24 cellular contexts compared by ENCODE assay signal in genomic region chr17:75030161-75030560, GRCh38. TPM values are rescaled to one million over a fixed set of nuclear protein-coding genes. Genes with fewer than 3 reads are reported as not detected.
"Had no signal": no experiment of that assay in that cellular context is flagged by ENCODE, and none has a peak within 500 bp of the region (broad histone marks: within the 10 kb centered on the region; RNA-seq: fewer than 3 reads in every experiment).

No MANE protein-coding gene starts in this region.

- H3K4me3 ChIP-seq: breast epithelium, SJSA1 had no signal

- H3K9me3 Mint-ChIP-seq: activated CD4-positive, alpha-beta T cell treated with anti-CD3 and anti-CD28 coated beads, Interleukin-2, amount 10 ng/mL, durations not matched to agents 24 days and 14 days; activated naive CD4-positive, alpha-beta T cell treated with anti-CD3 and anti-CD28 coated beads, Interleukin-2, amount 50 U/mL, for 24 hours; activated T-helper 1 cell treated with anti-CD3 and anti-CD28 coated beads, Interleukin-12 subunit alpha, Interleukin-12 subunit beta, Interleukin-2, Interleukin-4 antibody, amounts not matched to agents 30 ng/mL and 10 ng/mL and 1 ng/mL, durations not matched to agents 14 hours and 24 hours and 36 hours had no signal

- H3K4me3 Mint-ChIP-seq: activated B cell treated with CpG ODN at 0.5 μM for 24 hours; activated CD4-positive, alpha-beta T cell treated with anti-CD3 and anti-CD28 coated beads, Interleukin-2, amount 10 ng/mL, durations not matched to agents 24 days and 14 days; activated CD8-positive, alpha-beta memory T cell treated with anti-CD3 and anti-CD28 coated beads, Interleukin-2, amount 10 ng/mL, durations not matched to agents 7 days and 5 days; activated naive CD4-positive, alpha-beta T cell treated with anti-CD3 and anti-CD28 coated beads, Interleukin-2, amount 50 U/mL, for 24 hours; activated T-cell treated with anti-CD3 and anti-CD28 coated beads, Interleukin-2, amount 50 U/mL, for 24 hours; activated T-helper 1 cell treated with anti-CD3 and anti-CD28 coated beads, Interleukin-12 subunit alpha, Interleukin-12 subunit beta, Interleukin-2, Interleukin-4 antibody, amounts not matched to agents 30 ng/mL and 10 ng/mL and 1 ng/mL, durations not matched to agents 14 hours and 24 hours and 36 hours; T-helper 1 cell treated with Interleukin-12 subunit alpha and Interleukin-12 subunit beta and Interleukin-4 antibody, amounts not matched to agents 30 μg/mL and 1 μg/mL, for 36 hours had no signal

- H3K36me3 ChIP-seq: breast epithelium had no signal

- DNase-seq: activated B cell treated with CpG ODN at 0.5 μM for 24 hours; activated CD4-positive, alpha-beta T cell treated with anti-CD3 and anti-CD28 coated beads for 1 hour; activated CD4-positive, alpha-beta T cell treated with anti-CD3 and anti-CD28 coated beads, Interleukin-2, amount 10 ng/mL, durations not matched to agents 24 days and 14 days; activated CD4-positive, alpha-beta T cell treated with anti-CD3 and anti-CD28 coated beads, Interleukin-2, amount 50 U/mL, for 48 hours; activated CD8-positive, alpha-beta memory T cell treated with anti-CD3 and anti-CD28 coated beads, Interleukin-2, amount 10 ng/mL, durations not matched to agents 7 days and 5 days; activated effector memory CD4-positive, alpha-beta T cell treated with Interleukin-2 at 50 U/mL for 16 hours; activated naive CD4-positive, alpha-beta T cell; activated T-cell treated with anti-CD3 and anti-CD28 coated beads, Interleukin-2, amount 50 U/mL, for 24 hours; aorta; central memory CD4-positive, alpha-beta T cell; Karpas-422; MM.1S; NCI-H1105 treated with DMSO at 0.1 percent for 48 hours; NCI-H1436 treated with DMSO at 0.1 percent for 48 hours; NCI-H187; NCI-H2081; NCI-H446; SHP77 had no signal

- ATAC-seq: activated CD8-positive, alpha-beta memory T cell treated with anti-CD3 and anti-CD28 coated beads, Interleukin-2, amount 10 ng/mL, durations not matched to agents 7 days and 5 days had no signal

- H3K27ac Mint-ChIP-seq: activated B cell treated with CpG ODN at 0.5 μM for 24 hours; activated CD4-positive, alpha-beta T cell treated with anti-CD3 and anti-CD28 coated beads, Interleukin-2, amount 10 ng/mL, durations not matched to agents 24 days and 14 days; activated CD8-positive, alpha-beta memory T cell treated with anti-CD3 and anti-CD28 coated beads, Interleukin-2, amount 10 ng/mL, durations not matched to agents 7 days and 5 days; activated naive CD4-positive, alpha-beta T cell treated with anti-CD3 and anti-CD28 coated beads, Interleukin-2, amount 50 U/mL, for 24 hours; activated T-cell treated with anti-CD3 and anti-CD28 coated beads, Interleukin-2, amount 50 U/mL, for 24 hours; activated T-helper 1 cell treated with anti-CD3 and anti-CD28 coated beads, Interleukin-12 subunit alpha, Interleukin-12 subunit beta, Interleukin-2, Interleukin-4 antibody, amounts not matched to agents 30 ng/mL and 10 ng/mL and 1 ng/mL, durations not matched to agents 14 hours and 24 hours and 36 hours; T-helper 1 cell treated with Interleukin-12 subunit alpha and Interleukin-12 subunit beta and Interleukin-4 antibody, amounts not matched to agents 30 μg/mL and 1 μg/mL, for 36 hours had no signal

- H3K9me3 ChIP-seq: breast epithelium had no signal

- H3K27me3 Mint-ChIP-seq: activated T-cell treated with anti-CD3 and anti-CD28 coated beads, Interleukin-2, amount 50 U/mL, for 24 hours had no signal

- FAIRE-seq: RCC 7860 had no signal

- H3K27ac ChIP-seq: breast epithelium, SJSA1 had no signal

- H3K27me3 ChIP-seq: breast epithelium, SJSA1 had no signal

RNA-seq across cellular contexts. Expression of gene CDR2L, which starts 42.7 kb away (rescaled TPM):
- total RNA-seq: activated B cell treated with CpG ODN at 0.5 μM for 24 hours had no signal
